ENCODE assay signal across 2 cellular contexts in genomic region chr18:23920054-23920453, GRCh38.
TF ChIP-seq lines count a peak whose summit lies in the region.

No MANE protein-coding gene starts in this region.

TF ChIP-seq in H1, 55 proteins besides CTCF, POLR2A, EP300 and RAD21 (continued from another document):
- TF ChIP-seq E2F6 (IDR thresholded peaks at IDR 0.05) (no peak), JUND (IDR thresholded peaks at IDR 0.05; ENCODE audit: low read length) (no peak), SIN3A (conservative IDR thresholded peaks at IDR 0.05 in 1 of 2, IDR thresholded peaks at IDR 0.05 in 1 of 2; ENCODE audit: low read depth in 1 of 2, low read length in 2 of 2) (no peak), ASH2L (IDR thresholded peaks at IDR 0.05; ENCODE audit: low read length) (no peak)

TF ChIP-seq in WTC11, 78 proteins besides CTCF, POLR2A, EP300 and RAD21 (continued from another document):
- no peak for TF ChIP-seq AR (CRISPR knock-in tag; IDR thresholded peaks at IDR 0.05)
